In genomic region chr7:25557379-25557916, GRCh38 we compare ENCODE assay signal across 1 cellular context.
A peak's percentile ranks its signal among the peaks of the same experiment; 100 is the strongest.
TF ChIP-seq lines count a peak whose summit lies in the region.

No MANE protein-coding gene starts in this region.

TF ChIP-seq in K562, 482 proteins besides CTCF, POLR2A, EP300 and RAD21 (continued from another document):
- TF ChIP-seq BHLHE40 (IDR thresholded peaks at IDR 0.05; ENCODE audit: low read length) (peak; percentile 55; the same call in 1 of the 2 replicates), PKNOX1 (IDR thresholded peaks at IDR 0.05) (peak; percentile 78), ZNF134 (CRISPR knock-in tag; conservative IDR thresholded peaks at IDR 0.05) (no peak), RBM39 (optimal IDR thresholded peaks at IDR 0.05; ENCODE audit: low read depth, low read length) (no peak), RNF2 (IDR thresholded peaks at IDR 0.05) (no peak), PBX2 (CRISPR knock-in tag; IDR thresholded peaks at IDR 0.05; ENCODE audit: low read depth) (no peak), PBX2 (tag; conservative IDR thresholded peaks at IDR 0.05; ENCODE audit: low read depth) (peak; percentile 61; the same call in 1 of the 2 replicates), KAT2B (IDR thresholded peaks at IDR 0.05; ENCODE audit: low read depth, low read length) (no peak), POLR2B (IDR thresholded peaks at IDR 0.05; ENCODE audit: low read depth, partially characterized antibody) (no peak), RREB1 (CRISPR knock-in tag; IDR thresholded peaks at IDR 0.05) (no peak), NCOA2 (IDR thresholded peaks at IDR 0.05; ENCODE audit: partially characterized antibody in 2 of 2) (no peak), KDM4B (IDR thresholded peaks at IDR 0.05; ENCODE audit: borderline replicate concordance in 2 of 2, low read depth in 1 of 2) (no peak), RCOR1 (IDR thresholded peaks at IDR 0.05; ENCODE audit: borderline replicate concordance in 1 of 2, low read depth in 2 of 2, low read length in 2 of 2) (no peak), SMAD4 (CRISPR knock-in tag; conservative IDR thresholded peaks at IDR 0.05) (no peak), MEF2A (IDR thresholded peaks at IDR 0.05; ENCODE audit: control insufficient read depth, low read depth, low read length) (no peak), POLR2AphosphoS5 (IDR thresholded peaks at IDR 0.05; ENCODE audit: control insufficient read depth, insufficient read depth, low read depth, low read length) (no peak), PATZ1 (CRISPR knock-in tag; IDR thresholded peaks at IDR 0.05; ENCODE audit: borderline replicate concordance) (no peak), ARID2 (IDR thresholded peaks at IDR 0.05) (no peak), L3MBTL2 (IDR thresholded peaks at IDR 0.05) (0 out of 2 replicates have a peak, but pooled peaks have one; percentile 26)
